ENCODE assay signal across 19 cellular contexts in genomic region chr20:24870876-24871275, GRCh38.
DNase-seq lines count a peak whose midpoint lies in the region; ATAC-seq and TF ChIP-seq lines count a peak whose summit lies in the region.
"Had no signal": no experiment of that assay in that cellular context is flagged by ENCODE, and none has a peak within 500 bp of the region (broad histone marks: within the 10 kb centered on the region; RNA-seq: fewer than 3 reads in every experiment).

No MANE protein-coding gene starts in this region.

- DNase-seq in WERI-Rb-1 (peak; percentile 37), renal cortical epithelial cell (ENCODE audit: low read depth) (peak; percentile 20), NCI-H526 treated with DMSO at 0.1 percent for 48 hours (lab: John Stamatoyannopoulos, UW) (no peak), Ammon's horn (ENCODE audit: low spot score) (no peak), HFFc6 (no peak)
- DNase-seq: activated CD4-positive, alpha-beta T cell treated with anti-CD3 and anti-CD28 coated beads for 36 hours; activated CD8-positive, alpha-beta memory T cell treated with anti-CD3 and anti-CD28 coated beads, Interleukin-2, amount 50 U/mL, for 4 hours; aorta; hypothalamus; NCI-H82; Peyer's patch; stimulated activated CD4-positive, alpha-beta T cell treated with anti-CD3 and anti-CD28 coated beads, Interleukin-1b, Interleukin-23, amount 100 ng/mL, for 48 hours; uterus had no signal

- peak; percentile 2 for TF ChIP-seq CTCF in GM12873 (IDR thresholded peaks at IDR 0.05; ENCODE audit: insufficient read depth, low read depth, low read length, missing control alignments)
- no peak for TF ChIP-seq CTCF in WERI-Rb-1 (IDR thresholded peaks at IDR 0.05; ENCODE audit: low read depth, low read length)
- TF ChIP-seq CTCF in HFFc6 (IDR thresholded peaks at IDR 0.05), result no peak

- H3K9me3 Mint-ChIP-seq in HFFc6, result no peaks in the 10 kb centered on the region

- no peak overlapping the region for H3K27ac Mint-ChIP-seq in HFFc6
- H3K27ac Mint-ChIP-seq: activated CD4-positive, alpha-beta T cell treated with anti-CD3 and anti-CD28 coated beads for 36 hours; mesothelial cell of epicardium had no signal

- H3K27me3 ChIP-seq in WERI-Rb-1 (ENCODE audit: insufficient read depth, low read depth, severe bottlenecking), result no peaks in the 10 kb centered on the region
- H3K27me3 ChIP-seq: Peyer's patch, uterus had no signal

- no peaks in the 10 kb centered on the region for H3K9me3 ChIP-seq in WERI-Rb-1 (ENCODE audit: severe bottlenecking)
- H3K9me3 ChIP-seq: uterus had no signal

- peaks cover 22% of the 10 kb centered on the region for H3K4me1 Mint-ChIP-seq in HFFc6 (ENCODE audit: low read depth)
- H3K4me1 Mint-ChIP-seq: activated CD4-positive, alpha-beta T cell treated with anti-CD3 and anti-CD28 coated beads for 36 hours; mesothelial cell of epicardium had no signal

- H3K36me3 Mint-ChIP-seq in HFFc6 (ENCODE audit: low read depth), result no peaks in the 10 kb centered on the region
- H3K36me3 Mint-ChIP-seq: mesothelial cell of epicardium had no signal

- no peak overlapping the region for H3K4me3 Mint-ChIP-seq in HFFc6
- H3K4me3 Mint-ChIP-seq: activated CD4-positive, alpha-beta T cell treated with anti-CD3 and anti-CD28 coated beads for 36 hours; mesothelial cell of epicardium; neural crest cell had no signal

- peaks cover 20% of the 10 kb centered on the region for H3K27me3 Mint-ChIP-seq in HFFc6 (ENCODE audit: insufficient read depth)

- peak overlapping the region; percentile 60 for H3K27ac ChIP-seq in WERI-Rb-1
- H3K27ac ChIP-seq: HL-60, Peyer's patch, uterus had no signal

- no peaks in the 10 kb centered on the region for H3K36me3 ChIP-seq in WERI-Rb-1
- H3K36me3 ChIP-seq: Peyer's patch, uterus had no signal

- H3K4me3 ChIP-seq in WERI-Rb-1 (ENCODE audit: low read depth, low read length), result no peak overlapping the region
- H3K4me3 ChIP-seq: Peyer's patch, uterus had no signal

- ATAC-seq in HG02759 (IDR thresholded peaks at IDR 0.05; ENCODE audit: unreplicated experiment) (peak; percentile 45), GM21529 (IDR thresholded peaks at IDR 0.05; ENCODE audit: unreplicated experiment) (no peak)
- ATAC-seq: activated CD4-positive, alpha-beta T cell treated with anti-CD3 and anti-CD28 coated beads for 36 hours had no signal

Comparison
In these comparisons a context has a peak if more than half of its experiments do, and no peak if none do; other contexts are left out.
1. DNase-seq: peak in WERI-Rb-1 (single experiment) and renal cortical epithelial cell (single experiment); none in NCI-H526 treated with DMSO at 0.1 percent for 48 hours (single experiment), Ammon's horn (single experiment) and HFFc6 (single experiment).